ENCODE assay signal across 10 cellular contexts in the genomic region with DNA sequence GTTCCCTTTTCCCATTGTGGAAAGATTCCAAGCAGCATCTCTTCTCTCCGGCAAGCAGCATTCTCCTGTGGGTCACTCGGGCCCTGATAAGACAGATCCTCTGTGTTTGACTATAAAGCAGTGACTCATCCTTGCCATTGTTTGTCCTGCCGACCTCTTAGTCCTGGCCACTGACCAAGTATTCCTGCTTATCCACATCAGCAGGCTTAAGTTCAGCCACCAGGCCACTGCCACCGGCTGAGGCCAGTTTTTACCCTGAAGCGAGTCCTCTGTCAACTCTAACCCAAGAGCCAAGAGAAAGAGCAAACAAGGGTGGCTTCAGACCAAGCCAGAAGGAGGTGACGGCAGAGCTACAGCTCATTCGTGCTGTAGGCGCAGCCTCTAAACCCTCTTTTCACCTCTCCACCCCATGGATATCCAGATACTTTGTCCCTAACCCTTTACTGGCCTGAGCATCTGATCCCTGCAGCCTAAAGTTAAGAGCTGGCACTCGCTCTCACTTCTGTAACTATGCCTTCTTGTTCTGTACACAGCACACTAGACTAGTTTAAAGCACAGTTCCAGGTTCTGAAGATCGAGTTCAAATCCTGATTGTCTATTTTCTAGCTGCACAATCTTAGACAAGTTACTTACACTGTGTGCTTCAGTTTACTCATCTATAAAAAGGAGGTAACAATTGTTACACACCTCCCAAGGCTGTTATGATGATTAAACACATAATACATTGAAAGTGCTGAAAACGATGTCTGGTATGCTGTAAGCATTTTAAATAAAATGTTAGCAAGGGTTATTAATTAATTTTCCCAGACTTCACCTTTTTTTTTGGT. TPM values are rescaled to one million over a fixed set of nuclear protein-coding genes. Genes with fewer than 3 reads are reported as not detected.
DNase-seq lines count a peak whose midpoint lies in the region; ATAC-seq, FAIRE-seq and TF ChIP-seq lines count a peak whose summit lies in the region.
"Had no signal": no experiment of that assay in that cellular context is flagged by ENCODE, and none has a peak within 500 bp of the region (broad histone marks: within the 10 kb centered on the region; RNA-seq: fewer than 3 reads in every experiment).

No MANE protein-coding gene starts in this region.

- H3K4me3 ChIP-seq in A549 (peak overlapping the region; percentile 20; the same call in 2 of the 3 replicates), colonic mucosa (no peak overlapping the region), lower lobe of right lung (no peak overlapping the region)

- H3K4me1 Mint-ChIP-seq in activated T-helper 17 cell treated with anti-CD3 and anti-CD28 coated beads, Interleukin-2, amount 50 U/mL, for 72 hours: no peaks in the 10 kb centered on the region
- H3K4me1 Mint-ChIP-seq: B cell had no signal

- intact Hi-C loops in colonic mucosa (cut with DNase I) (no loop called here), lower lobe of right lung (cut with DNase I) (no loop called here)

- H3K36me3 Mint-ChIP-seq in activated T-helper 17 cell treated with anti-CD3 and anti-CD28 coated beads, Interleukin-2, amount 50 U/mL, for 72 hours (ENCODE audit: low read depth): no peaks in the 10 kb centered on the region

- peak; percentile 95 to 96 for ATAC-seq in A549
- ATAC-seq in lower lobe of right lung: peak; percentile 67 to 80
- no peak for ATAC-seq in HG02981 (IDR thresholded peaks at IDR 0.05; ENCODE audit: unreplicated experiment)
- no peak for ATAC-seq in activated T-helper 17 cell treated with anti-CD3 and anti-CD28 coated beads, Interleukin-2, amount 50 U/mL, for 72 hours (replicated peaks)
- ATAC-seq in GM19324 (IDR thresholded peaks at IDR 0.05; ENCODE audit: low FRiP score, unreplicated experiment): no peak

- H3K9me3 ChIP-seq in A549: no peaks in the 10 kb centered on the region
- H3K9me3 ChIP-seq in colonic mucosa: no peaks in the 10 kb centered on the region
- H3K9me3 ChIP-seq in lower lobe of right lung: no peaks in the 10 kb centered on the region

- no peak overlapping the region for H3K27ac Mint-ChIP-seq in activated T-helper 17 cell treated with anti-CD3 and anti-CD28 coated beads, Interleukin-2, amount 50 U/mL, for 72 hours
- H3K27ac Mint-ChIP-seq: B cell had no signal

- TF ChIP-seq CTCF in A549 (IDR thresholded peaks at IDR 0.05) (no peak), colonic mucosa (IDR thresholded peaks at IDR 0.05) (no peak), lower lobe of right lung (IDR thresholded peaks at IDR 0.05) (no peak)

- 2% methylated on average over 11 of the region's 11 CpGs for WGBS in A549 (ENCODE audit: missing lambda C conversion rate)

- POLR2A ChIA-PET in A549 (lab: Yijun Ruan, JAX): interaction anchor here (0.5 to 1.7 kb wide), 2 partner anchors 31 to 349 kb away, joined by 3 to 6 read pairs; partner anchors contain the start of gene SOX9

- DNase-seq in A549 (ENCODE audit: low read depth in 1 of 2, low spot score in 1 of 2): peak; percentile 98 to 99
- DNase-seq in NCI-H2029 treated with DMSO at 0.1 percent for 48 hours (lab: John Stamatoyannopoulos, UW): peak; percentile 95
- DNase-seq in colonic mucosa: peak; percentile 70
- DNase-seq in lower lobe of right lung: no peak
- no peak for DNase-seq in COR-L47 (lab: John Stamatoyannopoulos, UW)

- TF ChIP-seq EP300 in A549 (IDR thresholded peaks at IDR 0.05): peak; percentile 37 to 51; a peak in 2 of 5 replicates

- CTCF ChIA-PET in A549 (lab: Yijun Ruan, JAX): interaction anchor here (1.4 to 1.8 kb wide), 4 partner anchors 9 to 388 kb away, joined by 3 to 8 read pairs (median 8); partner anchors contain the start of gene SOX9

- H3K9me3 Mint-ChIP-seq in activated T-helper 17 cell treated with anti-CD3 and anti-CD28 coated beads, Interleukin-2, amount 50 U/mL, for 72 hours: no peaks in the 10 kb centered on the region

- H3K4me3 Mint-ChIP-seq in activated T-helper 17 cell treated with anti-CD3 and anti-CD28 coated beads, Interleukin-2, amount 50 U/mL, for 72 hours: no peak overlapping the region
- H3K4me3 Mint-ChIP-seq: B cell had no signal

- H3K27me3 ChIP-seq in colonic mucosa: no peaks in the 10 kb centered on the region
- no peaks in the 10 kb centered on the region for H3K27me3 ChIP-seq in lower lobe of right lung (ENCODE audit: low read depth)

- no peak for TF ChIP-seq POLR2A in A549 (IDR thresholded peaks at IDR 0.05; ENCODE audit: low read length)

- H3K4me1 ChIP-seq in A549 (peaks cover 28% of the 10 kb centered on the region), colonic mucosa (peaks cover 6% of the 10 kb centered on the region), lower lobe of right lung (peaks cover 12% of the 10 kb centered on the region)

- H3K4me2 ChIP-seq in A549: peak overlapping the region; percentile 82

- peak; percentile 57 to 59; a peak in 4 of 5 replicates for TF ChIP-seq RAD21 in A549 (conservative IDR thresholded peaks at IDR 0.05 in 1 of 2, IDR thresholded peaks at IDR 0.05 in 1 of 2)

- FAIRE-seq in A549 (lab: Jason Lieb, UNC): peak; percentile 99

- peak overlapping the region in 1 of 2 donors; percentile 21 for H3K9ac ChIP-seq in colonic mucosa (ENCODE audit: low read depth in 2 of 2, low read length in 2 of 2)

- peaks cover 7% of the 10 kb centered on the region for H3K27me3 Mint-ChIP-seq in activated T-helper 17 cell treated with anti-CD3 and anti-CD28 coated beads, Interleukin-2, amount 50 U/mL, for 72 hours

- H3K27ac ChIP-seq in A549: peak overlapping the region; percentile 77 to 85
- peak overlapping the region; percentile 36 for H3K27ac ChIP-seq in colonic mucosa
- H3K27ac ChIP-seq in lower lobe of right lung: peak overlapping the region; percentile 42

- H3K36me3 ChIP-seq in colonic mucosa: no peaks in the 10 kb centered on the region
- no peaks in the 10 kb centered on the region for H3K36me3 ChIP-seq in lower lobe of right lung

TF ChIP-seq in A549, 52 proteins besides CTCF, POLR2A, EP300 and RAD21:
- TF ChIP-seq ZSCAN20 (CRISPR knock-in tag; IDR thresholded peaks at IDR 0.05): no peak
- TF ChIP-seq BCL3 (IDR thresholded peaks at IDR 0.05): peak; percentile 68; the same call in 2 of the 3 replicates
- no peak for TF ChIP-seq SREBF2 (IDR thresholded peaks at IDR 0.05)
- TF ChIP-seq JUN (IDR thresholded peaks at IDR 0.05): peak; percentile 72 to 79; a peak in 4 of 5 replicates
- TF ChIP-seq, protein P1, sequence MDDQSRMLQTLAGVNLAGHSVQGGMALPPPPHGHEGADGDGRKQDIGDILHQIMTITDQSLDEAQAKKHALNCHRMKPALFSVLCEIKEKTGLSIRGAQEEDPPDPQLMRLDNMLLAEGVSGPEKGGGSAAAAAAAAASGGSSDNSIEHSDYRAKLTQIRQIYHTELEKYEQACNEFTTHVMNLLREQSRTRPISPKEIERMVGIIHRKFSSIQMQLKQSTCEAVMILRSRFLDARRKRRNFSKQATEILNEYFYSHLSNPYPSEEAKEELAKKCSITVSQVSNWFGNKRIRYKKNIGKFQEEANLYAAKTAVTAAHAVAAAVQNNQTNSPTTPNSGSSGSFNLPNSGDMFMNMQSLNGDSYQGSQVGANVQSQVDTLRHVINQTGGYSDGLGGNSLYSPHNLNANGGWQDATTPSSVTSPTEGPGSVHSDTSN (IDR thresholded peaks at IDR 0.05): peak; percentile 81
- TF ChIP-seq MAZ (IDR thresholded peaks at IDR 0.05; ENCODE audit: borderline replicate concordance, low read depth, low read length): no peak
- TF ChIP-seq FOSL2 (IDR thresholded peaks at IDR 0.05): peak; percentile 93
- peak; percentile 97 for TF ChIP-seq FOSL2 (CRISPR knock-in tag; IDR thresholded peaks at IDR 0.05)
- TF ChIP-seq EHF (CRISPR knock-in tag; IDR thresholded peaks at IDR 0.05): no peak
- TF ChIP-seq, protein P2, sequence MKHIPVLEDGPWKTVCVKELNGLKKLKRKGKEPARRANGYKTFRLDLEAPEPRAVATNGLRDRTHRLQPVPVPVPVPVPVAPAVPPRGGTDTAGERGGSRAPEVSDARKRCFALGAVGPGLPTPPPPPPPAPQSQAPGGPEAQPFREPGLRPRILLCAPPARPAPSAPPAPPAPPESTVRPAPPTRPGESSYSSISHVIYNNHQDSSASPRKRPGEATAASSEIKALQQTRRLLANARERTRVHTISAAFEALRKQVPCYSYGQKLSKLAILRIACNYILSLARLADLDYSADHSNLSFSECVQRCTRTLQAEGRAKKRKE (CRISPR knock-in tag; IDR thresholded peaks at IDR 0.05; ENCODE audit: low read depth): no peak
- peak; percentile 87 for TF ChIP-seq JUNB (IDR thresholded peaks at IDR 0.05)
- no peak for TF ChIP-seq CBX2 (IDR thresholded peaks at IDR 0.05; ENCODE audit: borderline replicate concordance, low read depth)
- TF ChIP-seq SMC3 (IDR thresholded peaks at IDR 0.05): peak; percentile 61
- TF ChIP-seq EHMT2 (IDR thresholded peaks at IDR 0.05; ENCODE audit: low read depth): no peak
- TF ChIP-seq HOXB13 (CRISPR knock-in tag; IDR thresholded peaks at IDR 0.05; ENCODE audit: low read depth): peak; percentile 69; the same call in 1 of the 2 replicates
- TF ChIP-seq MAX (IDR thresholded peaks at IDR 0.05): peak; percentile 85
- peak in 1 of 2 experiments; percentile 70; a peak in 3 of 4 replicates for TF ChIP-seq CEBPB (IDR thresholded peaks at IDR 0.05)
- TF ChIP-seq GATA3 (IDR thresholded peaks at IDR 0.05; ENCODE audit: borderline replicate concordance): peak; percentile 94
TF ChIP-seq in A549: peak in this region for 10.

RNA-seq across cellular contexts. Expression of gene SOX9, which starts 31.0 kb away (rescaled TPM):
- 6.7 and 8.0 TPM in 2 replicates for polyA plus RNA-seq in A549 (2011; rRNA removed)
- 5.1 and 7.5 TPM in 2 replicates for polyA plus RNA-seq in A549 (2012; cell fraction: cytosol; rRNA removed)
- polyA plus RNA-seq in A549 (2012; cell fraction: nucleus; rRNA removed): 16.9 and 18.6 TPM in 2 replicates
- 9.6 to 14.5 TPM (median 12.3 TPM) in 3 replicates for polyA plus RNA-seq in A549 (2017; fragmentation: RNase III; extraction: RNeasy Plus Mini Kit Qiagen cat#74134 plus additional on column Dnase treatment)
- polyA minus RNA-seq in A549 (2011; rRNA and poly(A)+ RNA removed): 5.9 and 7.0 TPM in 2 replicates
- 10 to 100 TPM; 52.3 to 74.2 TPM for total RNA-seq in colonic mucosa
- 4.3 TPM for total RNA-seq in lower lobe of right lung
- total RNA-seq in activated T-helper 17 cell treated with anti-CD3 and anti-CD28 coated beads, Interleukin-2, amount 50 U/mL, for 72 hours: not detected
- total RNA-seq: B cell, mononuclear cell had no signal

Comparison
In these comparisons a context has a peak if more than half of its experiments do, and no peak if none do; other contexts are left out.
1. ATAC-seq: peak in A549 (2 of 2) and lower lobe of right lung (2 of 2); none in HG02981 (single experiment), activated T-helper 17 cell treated with anti-CD3 and anti-CD28 coated beads, Interleukin-2, amount 50 U/mL, for 72 hours (single experiment) and GM19324 (single experiment).
2. DNase-seq: peak in A549 (2 of 2), NCI-H2029 treated with DMSO at 0.1 percent for 48 hours (single experiment) and colonic mucosa (single experiment); none in lower lobe of right lung (single experiment) and COR-L47 (single experiment).
3. RNA of gene SOX9, which starts 31.0 kb away (total RNA-seq): 52.3 to 74.2 TPM in colonic mucosa; 4.3 TPM in lower lobe of right lung (single experiment) and not detected in activated T-helper 17 cell treated with anti-CD3 and anti-CD28 coated beads, Interleukin-2, amount 50 U/mL, for 72 hours; every median in the first group is over 10 times any median in the second.
4. Peak in every context shown above with its lines, with median percentiles within 50 percentile points of each other: H3K27ac ChIP-seq.